18 cellular contexts compared by ENCODE assay signal in genomic region chr12:1398673-1399072, GRCh38.
DNase-seq lines count a peak whose midpoint lies in the region; FAIRE-seq and TF ChIP-seq lines count a peak whose summit lies in the region.
"Had no signal": no experiment of that assay in that cellular context is flagged by ENCODE, and none has a peak within 500 bp of the region (broad histone marks: within the 10 kb centered on the region; RNA-seq: fewer than 3 reads in every experiment).

No MANE protein-coding gene starts in this region.

- DNase-seq in CMK (ENCODE audit: low read depth) (peak; percentile 7), HFF-Myc (ENCODE audit: extremely low read depth, low read depth) (no peak), SJSA1 (ENCODE audit: low read depth in 1 of 2, low spot score in 2 of 2) (peak; percentile 62 to 67), fibroblast of villous mesenchyme (ENCODE audit: low read depth) (peak; percentile 65), GM13977 (ENCODE audit: low spot score) (no peak), H54 (ENCODE audit: insufficient read length, low spot score) (no peak)
- DNase-seq in activated naive CD4-positive, alpha-beta T cell treated with Interleukin-2 at 50 U/mL for 16 hours: no peak
- DNase-seq in activated naive CD4-positive, alpha-beta T cell (lab: John Stamatoyannopoulos, UW): no peak
- DNase-seq: activated CD4-positive, alpha-beta T cell treated with anti-CD3 and anti-CD28 coated beads, Interleukin-2, amount 50 U/mL, for 48 hours; activated effector memory CD4-positive, alpha-beta T cell treated with anti-CD3 and anti-CD28 coated beads, Interleukin-2, amount 50 U/mL, for 16 hours; CD4-positive, alpha-beta T cell; NCI-H1694; NCI-H69; stimulated activated naive CD8-positive, alpha-beta T cell treated with anti-CD3 and anti-CD28 coated beads, Interleukin-15, Interleukin-2, amounts not matched to agents 100 U/mL and 50 U/mL, for 24 hours; T-helper 17 cell had no signal

- H3K27ac ChIP-seq in SJSA1: no peak overlapping the region
- H3K27ac ChIP-seq: cardiac muscle cell, right atrium auricular region had no signal

- TF ChIP-seq POLR2A in H54 (IDR thresholded peaks at IDR 0.05; ENCODE audit: low read depth, low read length): no peak

- H3K9me3 ChIP-seq in SJSA1 (replicated peaks): no peaks in the 10 kb centered on the region
- H3K9me3 ChIP-seq: right atrium auricular region had no signal

- FAIRE-seq in H54 (lab: Jason Lieb, UNC): no peak
- FAIRE-seq: endometrium had no signal

- H3K4me3 ChIP-seq in HFF-Myc (replicated peaks; ENCODE audit: low read depth, low read length) (no peak overlapping the region), SJSA1 (no peak overlapping the region), fibroblast of villous mesenchyme (ENCODE audit: low read depth, low read length) (no peak overlapping the region)
- H3K4me3 ChIP-seq: cardiac muscle cell, right atrium auricular region had no signal

- H3K4me1 ChIP-seq in SJSA1 (replicated peaks): peaks cover 7% of the 10 kb centered on the region
- H3K4me1 ChIP-seq: right atrium auricular region had no signal

- TF ChIP-seq CTCF in HFF-Myc (IDR thresholded peaks at IDR 0.05; ENCODE audit: low read depth, low read length, missing control alignments) (peak; percentile 9), fibroblast of villous mesenchyme (IDR thresholded peaks at IDR 0.05; ENCODE audit: insufficient read depth, low read depth, low read length) (peak; percentile 29), GM13977 (IDR thresholded peaks at IDR 0.05; ENCODE audit: extremely low read depth, insufficient read depth, missing control alignments) (no peak)

- H3K36me3 ChIP-seq in SJSA1: no peaks in the 10 kb centered on the region
- H3K36me3 ChIP-seq: cardiac muscle cell, right atrium auricular region had no signal

- in situ Hi-C loops in GM13977 (cut with MboI; ENCODE audit: low pct_unique_long_range_greater_than_20kb, low sequenced_read_pairs, unreplicated experiment): no loop called here

- no peaks in the 10 kb centered on the region for H3K27me3 ChIP-seq in SJSA1 (replicated peaks)
- H3K27me3 ChIP-seq: cardiac muscle cell, right atrium auricular region had no signal

Comparison
In these comparisons a context has a peak if more than half of its experiments do, and no peak if none do; other contexts are left out.
1. DNase-seq: peak in CMK (single experiment), SJSA1 (2 of 2) and fibroblast of villous mesenchyme (single experiment); none in HFF-Myc (single experiment), activated naive CD4-positive, alpha-beta T cell treated with Interleukin-2 at 50 U/mL for 16 hours (single experiment), activated naive CD4-positive, alpha-beta T cell (0 of 4), GM13977 (single experiment) and H54 (single experiment).